In the genomic region with DNA sequence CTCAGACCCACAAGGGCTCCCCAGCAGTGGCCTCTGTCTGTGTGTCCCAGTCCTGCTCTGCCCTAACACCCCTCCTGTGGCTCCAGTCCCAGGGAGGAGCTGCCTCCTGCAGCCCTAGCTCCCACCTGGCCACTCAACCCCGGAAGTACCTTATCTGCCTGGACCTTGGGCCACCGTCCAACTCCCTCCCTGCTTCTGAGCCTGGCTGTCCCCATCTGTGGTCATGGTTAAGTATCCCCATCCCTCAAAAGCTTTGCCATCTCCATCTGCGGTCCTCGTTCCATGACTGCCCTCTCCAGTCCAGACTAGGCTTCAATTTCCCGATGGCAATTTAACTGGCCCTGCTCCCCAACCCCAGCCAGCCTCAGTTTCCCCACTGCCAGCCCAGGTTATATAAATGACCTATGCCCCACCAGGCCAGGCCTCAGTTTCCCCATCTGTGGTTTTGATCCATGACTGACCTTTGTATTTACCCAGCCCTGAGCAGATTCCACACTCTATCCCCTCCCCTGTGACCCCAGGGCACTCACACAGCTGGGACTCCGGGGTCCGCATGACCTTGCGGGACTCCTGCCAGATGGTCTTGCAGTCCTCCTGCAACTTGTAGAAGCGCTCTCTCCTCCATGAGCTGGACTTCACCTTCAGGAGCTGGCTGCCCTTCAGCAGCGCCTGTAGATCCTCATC, we compare ENCODE assay signal across 26 cellular contexts. TPM values are rescaled to one million over a fixed set of nuclear protein-coding genes. Genes with fewer than 3 reads are reported as not detected.
DNase-seq lines count a peak whose midpoint lies in the region; ATAC-seq and TF ChIP-seq lines count a peak whose summit lies in the region.
"Had no signal": no experiment of that assay in that cellular context is flagged by ENCODE, and none has a peak within 500 bp of the region (broad histone marks: within the 10 kb centered on the region; RNA-seq: fewer than 3 reads in every experiment).

No MANE protein-coding gene starts in this region.

- peak; percentile 2 for DNase-seq in NCI-H2196 (lab: John Stamatoyannopoulos, UW; ENCODE audit: unreplicated experiment)
- DNase-seq in NCI-H2196 treated with DMSO at 0.1 percent for 48 hours (lab: John Stamatoyannopoulos, UW; ENCODE audit: unreplicated experiment) = no peak
- DNase-seq in CD4-positive, alpha-beta T cell = peak in 1 of 10 experiments; percentile 0
- no peak for DNase-seq in effector memory CD8-positive, alpha-beta T cell
- peak; percentile 72 for DNase-seq in posterior vena cava (ENCODE audit: low spot score)
- DNase-seq in psoas muscle = no peak
- DNase-seq: activated CD4-positive, alpha-beta T cell treated with anti-CD3 and anti-CD28 coated beads, Interleukin-2, amount 50 U/mL, for 4 hours; activated naive CD8-positive, alpha-beta T cell treated with anti-CD3 and anti-CD28 coated beads, Interleukin-2, amount 50 U/mL, for 24 hours; cerebellar nuclear complex; DMS 273 treated with DMSO at 0.1 percent for 48 hours; glutamatergic neuron; IMR-90; NCI-H1048; NCI-H1694; NCI-H2171; NCI-H526; SIG-M5; stimulated activated naive CD4-positive, alpha-beta T cell had no signal

- H3K4me1 ChIP-seq in psoas muscle = no peaks in the 10 kb centered on the region

- H3K9me3 ChIP-seq in CD4-positive, alpha-beta T cell (ENCODE audit: control insufficient read depth, low read length) = peaks cover 7% of the 10 kb centered on the region
- H3K9me3 ChIP-seq in psoas muscle = no peaks in the 10 kb centered on the region

- peak overlapping the region; percentile 89 for H3K27ac Mint-ChIP-seq in CD4-positive, alpha-beta T cell
- peak overlapping the region; percentile 5 to 90 for H3K27ac Mint-ChIP-seq in effector memory CD8-positive, alpha-beta T cell
- H3K27ac Mint-ChIP-seq: activated naive CD8-positive, alpha-beta T cell treated with anti-CD3 and anti-CD28 coated beads, Interleukin-2, amount 50 U/mL, for 24 hours; CD8-positive, alpha-beta T cell had no signal

- peaks cover 30% of the 10 kb centered on the region for H3K4me1 Mint-ChIP-seq in CD4-positive, alpha-beta T cell (ENCODE audit: low read depth)
- peaks cover 29 to 43% of the 10 kb centered on the region in 2 donors for H3K4me1 Mint-ChIP-seq in effector memory CD8-positive, alpha-beta T cell (ENCODE audit: low read depth in 2 of 2)

- intact Hi-C loops in CD4-positive, alpha-beta T cell (cut with DNase I, micrococcal nuclease) = no loop called here
- intact Hi-C loops in posterior vena cava (cut with DNase I) (no loop called here), psoas muscle (cut with DNase I) (no loop called here)

- POLR2A ChIA-PET in CD4-positive, alpha-beta T cell (lab: Charles Lee) = no interaction called here

- no peak overlapping the region for H3K4me3 Mint-ChIP-seq in CD4-positive, alpha-beta T cell
- H3K4me3 Mint-ChIP-seq in effector memory CD8-positive, alpha-beta T cell = no peak overlapping the region
- H3K4me3 Mint-ChIP-seq: activated naive CD8-positive, alpha-beta T cell treated with anti-CD3 and anti-CD28 coated beads, Interleukin-2, amount 50 U/mL, for 24 hours; CD8-positive, alpha-beta T cell; natural killer cell treated with Interleukin-12 subunit alpha and Interleukin-12 subunit beta and Interleukin-15 and Interleukin-18, amount 100 ng/mL, for 72 hours had no signal

- CTCF ChIA-PET in CD4-positive, alpha-beta T cell (lab: Charles Lee) = no interaction called here

- ATAC-seq in CD4-positive, alpha-beta T cell (ENCODE audit: poor library complexity) = no peak
- ATAC-seq in effector memory CD8-positive, alpha-beta T cell (replicated peaks) = no peak
- no peak for ATAC-seq in HG02588 (IDR thresholded peaks at IDR 0.05; ENCODE audit: unreplicated experiment)
- ATAC-seq in GM19397 (IDR thresholded peaks at IDR 0.05; ENCODE audit: unreplicated experiment) = no peak
- no peak for ATAC-seq in psoas muscle
- ATAC-seq: activated naive CD8-positive, alpha-beta T cell treated with anti-CD3 and anti-CD28 coated beads, Interleukin-2, amount 50 U/mL, for 24 hours; CD8-positive, alpha-beta T cell; natural killer cell treated with Interleukin-12 subunit alpha and Interleukin-12 subunit beta and Interleukin-15 and Interleukin-18, amount 100 ng/mL, for 72 hours; Panc1; right cardiac atrium had no signal

- no peaks in the 10 kb centered on the region for H3K27me3 ChIP-seq in CD4-positive, alpha-beta T cell (ENCODE audit: control insufficient read depth, insufficient read depth, low read length)
- no peaks in the 10 kb centered on the region for H3K27me3 ChIP-seq in psoas muscle (ENCODE audit: insufficient read depth in 3 of 3, low read length in 2 of 3)

- TF ChIP-seq CTCF in CD4-positive, alpha-beta T cell (IDR thresholded peaks at IDR 0.05) = no peak
- no peak for TF ChIP-seq CTCF in psoas muscle (IDR thresholded peaks at IDR 0.05)

- H3K9me3 Mint-ChIP-seq in CD4-positive, alpha-beta T cell = no peaks in the 10 kb centered on the region
- H3K9me3 Mint-ChIP-seq in effector memory CD8-positive, alpha-beta T cell = no peaks in the 10 kb centered on the region
- H3K9me3 Mint-ChIP-seq: activated naive CD8-positive, alpha-beta T cell treated with anti-CD3 and anti-CD28 coated beads, Interleukin-2, amount 50 U/mL, for 24 hours; CD8-positive, alpha-beta T cell; natural killer cell treated with Interleukin-12 subunit alpha and Interleukin-12 subunit beta and Interleukin-15 and Interleukin-18, amount 100 ng/mL, for 72 hours had no signal

- H3K36me3 Mint-ChIP-seq in CD4-positive, alpha-beta T cell (ENCODE audit: low read depth) = peaks cover 61% of the 10 kb centered on the region
- peaks cover 24% of the 10 kb centered on the region for H3K36me3 Mint-ChIP-seq in effector memory CD8-positive, alpha-beta T cell (ENCODE audit: insufficient read depth)

- peaks cover 0 to 29% of the 10 kb centered on the region in 2 donors for H3K36me3 ChIP-seq in psoas muscle (ENCODE audit: insufficient read depth in 1 of 2, low read depth in 1 of 2)

- H3K27me3 Mint-ChIP-seq in CD4-positive, alpha-beta T cell = no peaks in the 10 kb centered on the region
- H3K27me3 Mint-ChIP-seq in effector memory CD8-positive, alpha-beta T cell = no peaks in the 10 kb centered on the region
- H3K27me3 Mint-ChIP-seq: activated naive CD8-positive, alpha-beta T cell treated with anti-CD3 and anti-CD28 coated beads, Interleukin-2, amount 50 U/mL, for 24 hours; natural killer cell treated with Interleukin-12 subunit alpha and Interleukin-12 subunit beta and Interleukin-15 and Interleukin-18, amount 100 ng/mL, for 72 hours had no signal

- H3K27ac ChIP-seq in CD4-positive, alpha-beta T cell (ENCODE audit: low read depth, low read length) = no peak overlapping the region
- no peak overlapping the region for H3K27ac ChIP-seq in psoas muscle
- H3K27ac ChIP-seq: epithelial cell of prostate had no signal

- 84 to 92% (median 85%) methylated on average over 10 of the region's 10 CpGs for WGBS in psoas muscle, 3 donors

- no peak overlapping the region for H3K4me3 ChIP-seq in psoas muscle

RNA-seq across cellular contexts. Expression of a gene that starts 9.6 kb away (rescaled TPM):
- 10 to 100 TPM; 67.0 to 69.8 TPM for total RNA-seq in CD4-positive, alpha-beta T cell
- total RNA-seq in posterior vena cava = 10 to 100 TPM; 32.5 to 40.9 TPM
- total RNA-seq in psoas muscle = 1 to 10 TPM; 2.4 to 7.9 (median 4.9) TPM
- 1 to 10 TPM; 3.0 to 5.6 (median 4.8) TPM for polyA plus RNA-seq in psoas muscle

RNA-seq across cellular contexts. Expression of a gene that starts 19.2 kb away (rescaled TPM):
- 1 to 10 TPM; 4.4 to 5.1 TPM for total RNA-seq in CD4-positive, alpha-beta T cell
- total RNA-seq in posterior vena cava (under 1 TPM; 0.14 to 0.51 TPM), psoas muscle (under 1 TPM in 2 of 4 donors, not detected in 2; 0.04 to 0.09 TPM)
- under 1 TPM; 0.01 to 0.09 (median 0.05) TPM for polyA plus RNA-seq in psoas muscle
- total RNA-seq: A172, IMR-90 had no signal

RNA-seq across cellular contexts. Expression of a gene that starts 29.2 kb away (rescaled TPM):
- total RNA-seq in CD4-positive, alpha-beta T cell = 10 to 100 TPM; 23.2 to 24.4 TPM
- total RNA-seq in posterior vena cava (1 to 10 TPM; 3.4 to 5.9 TPM), psoas muscle (1 to 10 TPM in 1 of 4 donors, under 1 TPM in 3; 0.75 to 2.1 (median 0.87) TPM)
- 1 to 10 TPM in 1 of 3 donors, under 1 TPM in 2; 0.65 to 1.3 (median 0.96) TPM for polyA plus RNA-seq in psoas muscle

Comparison
In these comparisons a context has a peak if more than half of its experiments do, and no peak if none do; other contexts are left out.
1. DNase-seq: peak in NCI-H2196 (single experiment) and posterior vena cava (single experiment); none in NCI-H2196 treated with DMSO at 0.1 percent for 48 hours (single experiment), effector memory CD8-positive, alpha-beta T cell (0 of 3) and psoas muscle (0 of 2).